In the genomic region with DNA sequence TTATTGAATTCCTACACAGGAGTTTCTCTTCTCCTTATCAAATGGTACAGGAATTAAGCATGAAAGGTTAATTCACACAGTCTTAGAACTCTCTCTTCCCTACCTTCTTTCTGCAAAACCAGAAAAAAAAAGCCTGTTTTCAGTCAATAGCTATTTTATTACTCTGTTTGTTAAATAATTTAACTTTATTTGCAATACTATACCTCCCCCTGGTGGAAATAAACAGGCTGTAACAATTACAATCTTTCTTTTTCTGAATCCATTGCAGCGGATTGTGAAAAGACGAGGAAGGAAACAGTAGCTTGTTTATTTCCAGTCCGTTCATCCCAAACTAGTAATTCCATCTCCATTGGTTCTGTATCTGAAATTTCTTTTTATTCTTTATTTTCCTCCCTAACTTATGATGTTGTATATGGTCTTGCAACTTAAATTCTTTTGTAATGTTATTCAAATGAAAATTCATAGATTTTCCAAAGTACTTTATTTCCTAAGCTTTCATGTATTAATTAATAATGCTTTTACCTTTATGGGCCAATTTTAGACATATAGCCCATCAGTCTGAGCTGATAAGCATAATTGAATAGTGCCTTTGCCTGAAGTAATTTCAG, we compare ENCODE assay signal across 8 cellular contexts.
DNase-seq lines count a peak whose midpoint lies in the region; ATAC-seq and TF ChIP-seq lines count a peak whose summit lies in the region.

No MANE protein-coding gene starts in this region.

- no peak overlapping the region for H3K27ac ChIP-seq in 22Rv1

- TF ChIP-seq CTCF in 22Rv1 (IDR thresholded peaks at IDR 0.05) (peak; percentile 71), GM10266 (IDR thresholded peaks at IDR 0.05; ENCODE audit: control insufficient read depth, insufficient read depth, low read depth, missing control alignments) (peak; percentile 31), cardiac fibroblast (IDR thresholded peaks at IDR 0.05; ENCODE audit: low read depth, low read length) (peak; percentile 44)

- ATAC-seq in GM18498 (IDR thresholded peaks at IDR 0.05; ENCODE audit: unreplicated experiment) (no peak), HG02759 (IDR thresholded peaks at IDR 0.05; ENCODE audit: unreplicated experiment) (no peak), GM21619 (IDR thresholded peaks at IDR 0.05; ENCODE audit: unreplicated experiment) (no peak)

- DNase-seq in GM10266 (ENCODE audit: extremely low spot score) (peak; percentile 26), NCI-H345 (lab: John Stamatoyannopoulos, UW) (peak; percentile 54), cardiac fibroblast (ENCODE audit: low read depth in 2 of 2) (peak; percentile 62 to 67), midbrain (lab: John Stamatoyannopoulos, UW) (peak; percentile 66)

- no peak overlapping the region for H3K4me3 ChIP-seq in cardiac fibroblast (replicated peaks in 1 of 2; ENCODE audit: low read depth in 2 of 2, low read length in 2 of 2)
